Comparison of ENCODE assay signal across 1 cellular context in genomic region chr4:74638689-74639088, GRCh38.
TF ChIP-seq lines count a peak whose summit lies in the region.

No MANE protein-coding gene starts in this region.

TF ChIP-seq in HCT116, 20 proteins besides CTCF, POLR2A, EP300 and RAD21 (continued from another document):
- TF ChIP-seq REST (IDR thresholded peaks at IDR 0.05; ENCODE audit: low read depth) (no peak), EZH2phosphoT487 (IDR thresholded peaks at IDR 0.05; ENCODE audit: borderline replicate concordance) (no peak), CBX3 (IDR thresholded peaks at IDR 0.05; ENCODE audit: low read depth) (no peak), JUND (IDR thresholded peaks at IDR 0.05) (no peak), EZH2 (IDR thresholded peaks at IDR 0.05) (no peak), FOSL1 (IDR thresholded peaks at IDR 0.05; ENCODE audit: low read depth) (no peak), ZFX (IDR thresholded peaks at IDR 0.05) (no peak), MAX (IDR thresholded peaks at IDR 0.05) (no peak), ZNF274 (IDR thresholded peaks at IDR 0.05; ENCODE audit: low read depth, low read length) (no peak), YY1 (IDR thresholded peaks at IDR 0.05; ENCODE audit: extremely low read depth, insufficient replicate concordance, low read depth, low read length) (no peak)
